Comparison of ENCODE assay signal across 18 cellular contexts in the genomic region with DNA sequence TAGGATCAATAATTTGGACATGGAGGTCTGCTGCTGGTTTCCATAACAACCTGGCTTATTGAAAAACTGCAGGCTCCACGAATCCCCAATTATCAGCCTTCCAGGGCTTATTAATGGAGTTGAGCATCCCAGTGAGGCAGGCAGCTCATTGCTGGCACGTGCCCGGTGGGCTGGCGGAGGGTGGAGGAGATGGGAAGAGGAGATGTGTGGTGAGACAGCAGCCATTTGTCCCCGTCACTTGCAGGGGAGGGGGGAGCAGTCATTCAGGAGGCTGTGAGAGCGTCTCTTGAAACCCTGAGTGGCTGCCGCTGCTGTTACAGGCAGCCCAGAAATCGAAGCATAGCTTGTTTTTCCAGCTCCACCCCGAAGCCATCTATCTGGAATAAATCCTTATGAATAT.
DNase-seq lines count a peak whose midpoint lies in the region; ATAC-seq and TF ChIP-seq lines count a peak whose summit lies in the region.
"Had no signal": no experiment of that assay in that cellular context is flagged by ENCODE, and none has a peak within 500 bp of the region (broad histone marks: within the 10 kb centered on the region; RNA-seq: fewer than 3 reads in every experiment).

No MANE protein-coding gene starts in this region.

- peak overlapping the region; percentile 53 for H3K4me3 Mint-ChIP-seq in glutamatergic neuron (ENCODE audit: unreplicated experiment)
- H3K4me3 Mint-ChIP-seq in CD4-positive, alpha-beta T cell = no peak overlapping the region
- H3K4me3 Mint-ChIP-seq: activated CD4-positive, alpha-beta T cell treated with anti-CD3 and anti-CD28 coated beads, Interleukin-2, amount 10 ng/mL, durations not matched to agents 24 days and 14 days; nephron; stimulated activated effector memory CD8-positive, alpha-beta T cell treated with anti-CD3 and anti-CD28 coated beads, Interleukin-12 subunit alpha, Interleukin-12 subunit beta, amount 100 ng/mL, for 72 hours had no signal

- H3K4me1 Mint-ChIP-seq in glutamatergic neuron (ENCODE audit: low read depth, unreplicated experiment) = peaks cover 70% of the 10 kb centered on the region
- no peaks in the 10 kb centered on the region for H3K4me1 Mint-ChIP-seq in CD4-positive, alpha-beta T cell (ENCODE audit: low read depth)
- H3K4me1 Mint-ChIP-seq: activated CD4-positive, alpha-beta T cell treated with anti-CD3 and anti-CD28 coated beads, Interleukin-2, amount 10 ng/mL, durations not matched to agents 24 days and 14 days; stimulated activated effector memory CD8-positive, alpha-beta T cell treated with anti-CD3 and anti-CD28 coated beads, Interleukin-12 subunit alpha, Interleukin-12 subunit beta, amount 100 ng/mL, for 72 hours had no signal

- no peaks in the 10 kb centered on the region for H3K27me3 ChIP-seq in CD4-positive, alpha-beta T cell (ENCODE audit: control insufficient read depth, insufficient read depth, low read length)
- H3K27me3 ChIP-seq: BLaER1 had no signal

- CTCF ChIA-PET in CD4-positive, alpha-beta T cell (lab: Charles Lee) = interaction anchor here (1.2 to 1.9 kb wide), 2 partner anchors 10 to 90 kb away, joined by 3 to 8 read pairs; no protein-coding TSS in a partner anchor

- H3K27me3 Mint-ChIP-seq in glutamatergic neuron (ENCODE audit: unreplicated experiment) = peaks cover 14% of the 10 kb centered on the region
- peaks cover 2% of the 10 kb centered on the region for H3K27me3 Mint-ChIP-seq in CD4-positive, alpha-beta T cell
- H3K27me3 Mint-ChIP-seq: activated CD4-positive, alpha-beta T cell treated with anti-CD3 and anti-CD28 coated beads, Interleukin-2, amount 10 ng/mL, durations not matched to agents 24 days and 14 days had no signal

- H3K9me3 Mint-ChIP-seq in glutamatergic neuron (ENCODE audit: unreplicated experiment) = peaks cover 28% of the 10 kb centered on the region
- H3K9me3 Mint-ChIP-seq in CD4-positive, alpha-beta T cell = no peaks in the 10 kb centered on the region
- H3K9me3 Mint-ChIP-seq: activated CD4-positive, alpha-beta T cell treated with anti-CD3 and anti-CD28 coated beads, Interleukin-2, amount 10 ng/mL, durations not matched to agents 24 days and 14 days; nephron; stimulated activated effector memory CD8-positive, alpha-beta T cell treated with anti-CD3 and anti-CD28 coated beads, Interleukin-12 subunit alpha, Interleukin-12 subunit beta, amount 100 ng/mL, for 72 hours had no signal

- DNase-seq in NCI-H1092 treated with DMSO at 0.1 percent for 48 hours (lab: John Stamatoyannopoulos, UW) = peak; percentile 32
- no peak for DNase-seq in NCI-H1092 (lab: John Stamatoyannopoulos, UW)
- peak; percentile 81 for DNase-seq in SHP77 treated with DMSO at 0.1 percent for 48 hours (lab: John Stamatoyannopoulos, UW)
- DNase-seq in glutamatergic neuron = peak; percentile 77
- DNase-seq in retina = peak; percentile 82
- no peak for DNase-seq in NCI-H82 (lab: John Stamatoyannopoulos, UW)
- no peak for DNase-seq in CD4-positive, alpha-beta T cell
- no peak for DNase-seq in stimulated activated CD4-positive, alpha-beta T cell treated with anti-CD3 and anti-CD28 coated beads, Interleukin-4, amount 100 ng/mL, for 24 hours
- DNase-seq: activated CD4-positive, alpha-beta T cell treated with anti-CD3 and anti-CD28 coated beads, Interleukin-2, amount 10 ng/mL, durations not matched to agents 24 days and 14 days; activated gamma-delta T cell treated with Interleukin-2 at 50 U/mL for 16 hours; aorta; NCI-H2171 had no signal

- peak overlapping the region; percentile 97 for H3K27ac Mint-ChIP-seq in glutamatergic neuron (ENCODE audit: unreplicated experiment)
- no peak overlapping the region for H3K27ac Mint-ChIP-seq in CD4-positive, alpha-beta T cell
- H3K27ac Mint-ChIP-seq: activated CD4-positive, alpha-beta T cell treated with anti-CD3 and anti-CD28 coated beads, Interleukin-2, amount 10 ng/mL, durations not matched to agents 24 days and 14 days; nephron; stimulated activated effector memory CD8-positive, alpha-beta T cell treated with anti-CD3 and anti-CD28 coated beads, Interleukin-12 subunit alpha, Interleukin-12 subunit beta, amount 100 ng/mL, for 72 hours had no signal

- no peak for ATAC-seq in CD4-positive, alpha-beta T cell (ENCODE audit: poor library complexity)
- ATAC-seq: stimulated activated effector memory CD8-positive, alpha-beta T cell treated with anti-CD3 and anti-CD28 coated beads, Interleukin-12 subunit alpha, Interleukin-12 subunit beta, amount 100 ng/mL, for 72 hours had no signal

- H3K27ac ChIP-seq in CD4-positive, alpha-beta T cell (ENCODE audit: low read depth, low read length) = no peak overlapping the region
- H3K27ac ChIP-seq: 22Rv1, BLaER1, RWPE1, thoracic aorta had no signal

- POLR2A ChIA-PET in CD4-positive, alpha-beta T cell (lab: Charles Lee) = interaction anchor here (1.0 kb wide), 1 partner anchor 90 kb away, joined by 6 read pairs; no protein-coding TSS in a partner anchor

- H3K9me3 ChIP-seq in CD4-positive, alpha-beta T cell (ENCODE audit: control insufficient read depth, low read length) = no peaks in the 10 kb centered on the region
- H3K9me3 ChIP-seq: BLaER1, thoracic aorta had no signal

- intact Hi-C loops in CD4-positive, alpha-beta T cell (cut with DNase I, micrococcal nuclease) = loop anchor here (1.0 to 10.0 kb wide), 13 partner anchors 88 to 1309 kb away; no protein-coding TSS in a partner anchor

- no peak for TF ChIP-seq CTCF in glutamatergic neuron (IDR thresholded peaks at IDR 0.05; ENCODE audit: partially characterized antibody, unreplicated experiment)
- no peak for TF ChIP-seq CTCF in CD4-positive, alpha-beta T cell (IDR thresholded peaks at IDR 0.05)

- H3K36me3 Mint-ChIP-seq in glutamatergic neuron (ENCODE audit: unreplicated experiment) = peaks cover 5% of the 10 kb centered on the region
- no peaks in the 10 kb centered on the region for H3K36me3 Mint-ChIP-seq in CD4-positive, alpha-beta T cell (ENCODE audit: low read depth)
- H3K36me3 Mint-ChIP-seq: stimulated activated effector memory CD8-positive, alpha-beta T cell treated with anti-CD3 and anti-CD28 coated beads, Interleukin-12 subunit alpha, Interleukin-12 subunit beta, amount 100 ng/mL, for 72 hours had no signal

Comparison
In these comparisons a context has a peak if more than half of its experiments do, and no peak if none do; other contexts are left out.
1. DNase-seq: peak in NCI-H1092 treated with DMSO at 0.1 percent for 48 hours (single experiment), SHP77 treated with DMSO at 0.1 percent for 48 hours (single experiment), glutamatergic neuron (single experiment) and retina (single experiment); none in NCI-H1092 (single experiment), NCI-H82 (single experiment), CD4-positive, alpha-beta T cell (0 of 10) and stimulated activated CD4-positive, alpha-beta T cell treated with anti-CD3 and anti-CD28 coated beads, Interleukin-4, amount 100 ng/mL, for 24 hours (single experiment).